1 cellular context compared by ENCODE assay signal in genomic region chr15:56366211-56366610, GRCh38.
TF ChIP-seq lines count a peak whose summit lies in the region.

No MANE protein-coding gene starts in this region.

TF ChIP-seq in IMR-90, 13 proteins besides CTCF, POLR2A, EP300 and RAD21:
- no peak for TF ChIP-seq MAFK (IDR thresholded peaks at IDR 0.05; ENCODE audit: low read depth, low read length)
- TF ChIP-seq SMC3 (IDR thresholded peaks at IDR 0.05; ENCODE audit: low read depth, low read length), result no peak
- no peak for TF ChIP-seq NFE2L2 (IDR thresholded peaks at IDR 0.05; ENCODE audit: low read depth, low read length)
- TF ChIP-seq CHD1 (IDR thresholded peaks at IDR 0.05; ENCODE audit: low read depth, low read length), result no peak
